In genomic region chr19:12140545-12141404, GRCh38 we compare ENCODE assay signal across 8 cellular contexts. TPM values are rescaled to one million over a fixed set of nuclear protein-coding genes. Genes with fewer than 3 reads are reported as not detected.
DNase-seq lines count a peak whose midpoint lies in the region; ATAC-seq, FAIRE-seq and TF ChIP-seq lines count a peak whose summit lies in the region.

No MANE protein-coding gene starts in this region.

- peaks cover 45% of the 10 kb centered on the region for H3K36me3 Mint-ChIP-seq in dendritic cell treated with granulocyte-macrophage colony-stimulating factor and Interleukin-4, amounts not matched to agents 40 ng/mL and 50 ng/mL, for 4 days (ENCODE audit: low read depth)

- peaks cover 39% of the 10 kb centered on the region for H3K4me1 Mint-ChIP-seq in dendritic cell treated with granulocyte-macrophage colony-stimulating factor and Interleukin-4, amounts not matched to agents 40 ng/mL and 50 ng/mL, for 4 days (ENCODE audit: low read depth)

- no peak for TF ChIP-seq POLR2A in GM12891 (IDR thresholded peaks at IDR 0.05; ENCODE audit: low read depth, low read length)

- H3K4me3 Mint-ChIP-seq in dendritic cell treated with granulocyte-macrophage colony-stimulating factor and Interleukin-4, amounts not matched to agents 40 ng/mL and 50 ng/mL, for 4 days, result peak overlapping the region; percentile 92

- TF ChIP-seq CTCF in liver (IDR thresholded peaks at IDR 0.05; ENCODE audit: low read depth, low read length, missing input control), result peak; percentile 94

- peak overlapping the region; percentile 22 to 42 for H3K27ac ChIP-seq in liver (ENCODE audit: low read depth in 1 of 2, low read length in 2 of 2)

- FAIRE-seq in GM12891 (lab: Jason Lieb, UNC), result peak; percentile 96

- no peaks in the 10 kb centered on the region for H3K27me3 ChIP-seq in liver (ENCODE audit: control insufficient read depth in 4 of 4, insufficient read depth in 4 of 4, low read length in 3 of 4)

- peak; percentile 96 to 99 for TF ChIP-seq RAD21 in liver (IDR thresholded peaks at IDR 0.05)

- DNase-seq in GM12891 (ENCODE audit: insufficient read length, low spot score) (peak; percentile 51), NCI-H524 treated with DMSO at 0.1 percent for 48 hours (lab: John Stamatoyannopoulos, UW) (peak; percentile 55)
- peak; percentile 85 for DNase-seq in activated CD4-positive, alpha-beta T cell treated with anti-CD3 and anti-CD28 coated beads, Interleukin-2, amount 50 U/mL, for 1 hour
- peak; percentile 79 for DNase-seq in stimulated activated CD4-positive, alpha-beta T cell treated with anti-CD3 and anti-CD28 coated beads, Interleukin-2, amount 100 ng/mL, for 4 hours (ENCODE audit: low read depth)

- peak overlapping the region; percentile 19 to 83 for H3K9ac ChIP-seq in liver (ENCODE audit: low read depth in 1 of 2, low read length in 2 of 2)

- H3K4me3 ChIP-seq in liver (ENCODE audit: low read depth in 1 of 3, low read length in 3 of 3), result peak overlapping the region; percentile 73 to 92 (median 87)

- no peaks in the 10 kb centered on the region for H3K27me3 Mint-ChIP-seq in dendritic cell treated with granulocyte-macrophage colony-stimulating factor and Interleukin-4, amounts not matched to agents 40 ng/mL and 50 ng/mL, for 4 days

- H3K4me1 ChIP-seq in liver (ENCODE audit: control insufficient read depth in 4 of 4, insufficient read depth in 4 of 4, low read length in 3 of 4), result peaks cover 4 to 16% (median 13%) of the 10 kb centered on the region in 4 donors

- H3K27ac Mint-ChIP-seq in dendritic cell treated with granulocyte-macrophage colony-stimulating factor and Interleukin-4, amounts not matched to agents 40 ng/mL and 50 ng/mL, for 4 days, result peak overlapping the region; percentile 82

- intact Hi-C loops in dendritic cell treated with granulocyte-macrophage colony-stimulating factor and Interleukin-4, amounts not matched to agents 40 ng/mL and 50 ng/mL, for 4 days (cut with micrococcal nuclease), result loop anchor here (1.0 to 2.0 kb wide), 6 partner anchors 22 to 260 kb away; partner anchors contain the start of gene ZNF136

- H3K9me3 ChIP-seq in liver (ENCODE audit: control insufficient read depth in 4 of 4, low read length in 3 of 4), result peaks cover 4 to 10% (median 7%) of the 10 kb centered on the region in 4 donors

- H3K36me3 ChIP-seq in liver (ENCODE audit: control insufficient read depth in 4 of 4, insufficient read depth in 3 of 4, low read depth in 1 of 4, low read length in 3 of 4), result peaks cover 0 to 17% (median 12%) of the 10 kb centered on the region in 4 donors

- 10% methylated on average over 17 of the region's 17 CpGs for WGBS in liver

- H3K9me3 Mint-ChIP-seq in dendritic cell treated with granulocyte-macrophage colony-stimulating factor and Interleukin-4, amounts not matched to agents 40 ng/mL and 50 ng/mL, for 4 days, result peaks cover 10% of the 10 kb centered on the region

- ATAC-seq in HG03354 (IDR thresholded peaks at IDR 0.05; ENCODE audit: poor library complexity, severe bottlenecking, unreplicated experiment) (peak; percentile 59), HG02852 (IDR thresholded peaks at IDR 0.05; ENCODE audit: unreplicated experiment) (no peak)

TF ChIP-seq in GM12891, 5 proteins besides CTCF, POLR2A, EP300 and RAD21:
- TF ChIP-seq POU2F2 (IDR thresholded peaks at IDR 0.05; ENCODE audit: low read depth, low read length) (peak; percentile 45; the same call in 1 of the 2 replicates), SPI1 (IDR thresholded peaks at IDR 0.05; ENCODE audit: low read depth, low read length) (no peak)

TF ChIP-seq in liver, 16 proteins besides CTCF, POLR2A, EP300 and RAD21:
- TF ChIP-seq HNF4A (conservative IDR thresholded peaks at IDR 0.05) (no peak), JUND (IDR thresholded peaks at IDR 0.05) (no peak), GABPA (IDR thresholded peaks at IDR 0.05 in 1 of 2, conservative IDR thresholded peaks at IDR 0.05 in 1 of 2) (no peak), SP1 (IDR thresholded peaks at IDR 0.05) (no peak), TAF1 (conservative IDR thresholded peaks at IDR 0.05) (no peak), FOXA2 (IDR thresholded peaks at IDR 0.05) (no peak), ATF3 (IDR thresholded peaks at IDR 0.05) (no peak), EGR1 (IDR thresholded peaks at IDR 0.05; ENCODE audit: low read depth in 2 of 2) (no peak), MAX (IDR thresholded peaks at IDR 0.05) (no peak), REST (IDR thresholded peaks at IDR 0.05) (no peak)

RNA-seq across cellular contexts. Expression of gene ZNF20, which starts 0.6 kb away (rescaled TPM):
- polyA plus RNA-seq in GM12891 (2012; ENCODE audit: low read depth, missing spikeins), result 2.8 TPM
- 1 to 10 TPM; 1.2 to 1.8 TPM for total RNA-seq in liver
- polyA plus RNA-seq in liver, result 1 to 10 TPM in 1 of 2 donors, under 1 TPM in 1; 0.13 to 1.0 TPM

RNA-seq across cellular contexts. Expression of gene ZNF625, which starts 15.8 kb away (rescaled TPM):
- polyA plus RNA-seq in GM12891 (2012; ENCODE audit: low read depth, missing spikeins), result 1.7 TPM
- total RNA-seq in liver, result 1 to 10 TPM; 2.5 to 3.8 TPM
- under 1 TPM in 1 of 2 donors, not detected in 1; 0.20 TPM for polyA plus RNA-seq in liver

RNA-seq across cellular contexts. Expression of gene ZNF136, which starts 22.1 kb away (rescaled TPM):
- polyA plus RNA-seq in GM12891 (2012; ENCODE audit: low read depth, missing spikeins), result 3.1 TPM
- 1 to 10 TPM; 4.5 to 5.8 TPM for total RNA-seq in liver
- 1 to 10 TPM in 1 of 2 donors, under 1 TPM in 1; 0.92 to 2.1 TPM for polyA plus RNA-seq in liver
